8 cellular contexts compared by ENCODE assay signal in genomic region chr3:50350527-50351317, GRCh38. TPM values are rescaled to one million over a fixed set of nuclear protein-coding genes. Genes with fewer than 3 reads are reported as not detected.
DNase-seq lines count a peak whose midpoint lies in the region; ATAC-seq and TF ChIP-seq lines count a peak whose summit lies in the region.

Gene CYB561D2, plus strand, starts transcription at chr3:50350862. Its CDS starts 572 bp downstream, at chr3:50351434.
Gene NPRL2, minus strand, starts transcription at chr3:50350775. Its CDS starts 123 bp downstream, at chr3:50350652.

- H3K4me3 ChIP-seq in DND-41 (ENCODE audit: low read depth in 1 of 2, low read length in 2 of 2) (peak within 1 kb of the TSS; percentile 26 to 76), esophagus muscularis mucosa (peak within 1 kb of the TSS; percentile 71 to 97 (median 74))

- intact Hi-C loops in esophagus muscularis mucosa (cut with DNase I), result no loop called here

- H3K27me3 ChIP-seq in DND-41 (ENCODE audit: insufficient read depth, low read length, poor library complexity) (no peaks in the 10 kb centered on the region), esophagus muscularis mucosa (no peaks in the 10 kb centered on the region)

- peak; percentile 89 for ATAC-seq in DND-41 (ENCODE audit: insufficient read depth, low read depth)
- ATAC-seq in GM21825 (IDR thresholded peaks at IDR 0.05; ENCODE audit: unreplicated experiment), result peak; percentile 78

- H3K79me2 ChIP-seq in DND-41 (ENCODE audit: insufficient read depth, low read length), result peaks cover 51% of the 10 kb centered on the region

- peaks cover 29% of the 10 kb centered on the region for H4K20me1 ChIP-seq in DND-41 (ENCODE audit: insufficient read depth, low read length)

- no CpG with 5 or more reads among the region's 64 CpGs for WGBS in esophagus muscularis mucosa

- H3K9me3 ChIP-seq in DND-41 (ENCODE audit: insufficient read depth, low read length, severe bottlenecking), result no peaks in the 10 kb centered on the region
- H3K9me3 ChIP-seq in esophagus muscularis mucosa, result no peaks in the 10 kb centered on the region

- peak within 1 kb of the TSS; percentile 93 for H3K27ac ChIP-seq in DND-41 (ENCODE audit: low read length)
- peak within 1 kb of the TSS; percentile 87 to 96 (median 91) for H3K27ac ChIP-seq in esophagus muscularis mucosa (replicated peaks in 1 of 4)

- TF ChIP-seq EP300 in esophagus muscularis mucosa (IDR thresholded peaks at IDR 0.05), result no peak

- peak; percentile 32 for TF ChIP-seq POLR2A in esophagus muscularis mucosa (IDR thresholded peaks at IDR 0.05; ENCODE audit: low read depth)

- peak within 1 kb of the TSS; percentile 89 for H3K4me2 ChIP-seq in DND-41 (ENCODE audit: insufficient read depth, low read length)

- peak within 1 kb of the TSS; percentile 90 for H2AFZ ChIP-seq in DND-41 (ENCODE audit: low read depth, low read length)

- H3K4me1 ChIP-seq in DND-41 (ENCODE audit: insufficient read depth, low read length), result peaks cover 42% of the 10 kb centered on the region
- peaks cover 41 to 74% (median 55%) of the 10 kb centered on the region in 4 donors for H3K4me1 ChIP-seq in esophagus muscularis mucosa

- DNase-seq in DND-41, result peak; percentile 99
- DNase-seq in Kasumi-1 (lab: John Stamatoyannopoulos, UW), result peak; percentile 85 to 90
- DNase-seq in RKO (ENCODE audit: low spot score), result peak; percentile 95
- DNase-seq in activated T-helper 1 cell treated with Interleukin-2 at 50 U/mL for 16 hours (ENCODE audit: low read depth), result peak; percentile 100
- peak; percentile 98 for DNase-seq in esophagus muscularis mucosa (ENCODE audit: extremely low spot score)
- peak; percentile 97 for DNase-seq in myocyte (ENCODE audit: low read depth)
- DNase-seq in stimulated activated CD8-positive, alpha-beta memory T cell treated with anti-CD3 and anti-CD28 coated beads, Interleukin-7, amount 100 ng/mL, for 4 hours (ENCODE audit: low read depth in 2 of 2), result peak; percentile 99

- H3K9ac ChIP-seq in DND-41 (ENCODE audit: low read depth, low read length), result peak within 1 kb of the TSS; percentile 61

- TF ChIP-seq CTCF in DND-41 (IDR thresholded peaks at IDR 0.05; ENCODE audit: borderline replicate concordance, extremely low read depth, low read length, poor library complexity, severe bottlenecking), result no peak
- TF ChIP-seq CTCF in esophagus muscularis mucosa (IDR thresholded peaks at IDR 0.05), result peak in 2 of 3 experiments; percentile 2 to 10

- H3K36me3 ChIP-seq in DND-41 (ENCODE audit: insufficient read depth, low read length) (peaks cover 58% of the 10 kb centered on the region), esophagus muscularis mucosa (peaks cover 14 to 52% (median 44%) of the 10 kb centered on the region in 4 donors)

RNA-seq across cellular contexts. Expression of gene CYB561D2, which starts in this region (rescaled TPM):
- total RNA-seq in esophagus muscularis mucosa, result 10 to 100 TPM in 1 of 4 donors, 1 to 10 TPM in 3; 5.4 to 12.4 (median 8.1) TPM
- 16.7 and 25.2 TPM in 2 replicates for total RNA-seq in myocyte
- polyA plus RNA-seq in myocyte (2012), result 25.9 TPM

RNA-seq across cellular contexts. Expression of gene NPRL2, which starts in this region (rescaled TPM):
- total RNA-seq in esophagus muscularis mucosa, result 10 to 100 TPM; 10.4 to 16.7 (median 14.2) TPM
- 24.6 and 27.6 TPM in 2 replicates for total RNA-seq in myocyte
- polyA plus RNA-seq in myocyte (2012), result 30.5 TPM

Comparison
In these comparisons a context has a peak if more than half of its experiments do, and no peak if none do; other contexts are left out.
1. Peak in every context shown above with its lines: DNase-seq, ATAC-seq, H3K4me3 ChIP-seq and H3K27ac ChIP-seq.